17 cellular contexts compared by ENCODE assay signal in genomic region chr7:984361-985126, GRCh38. TPM values are rescaled to one million over a fixed set of nuclear protein-coding genes. Genes with fewer than 3 reads are reported as not detected.
DNase-seq lines count a peak whose midpoint lies in the region; ATAC-seq and TF ChIP-seq lines count a peak whose summit lies in the region.
"Had no signal": no experiment of that assay in that cellular context is flagged by ENCODE, and none has a peak within 500 bp of the region (broad histone marks: within the 10 kb centered on the region; RNA-seq: fewer than 3 reads in every experiment).

No MANE protein-coding gene starts in this region.

- no peaks in the 10 kb centered on the region for H3K4me1 Mint-ChIP-seq in activated naive CD8-positive, alpha-beta T cell treated with anti-CD3 and anti-CD28 coated beads, Interleukin-2, amount 10 ng/mL, durations not matched to agents 7 days and 5 days
- H3K4me1 Mint-ChIP-seq in activated naive CD8-positive, alpha-beta T cell treated with anti-CD3 and anti-CD28 coated beads for 36 hours = no peaks in the 10 kb centered on the region
- H3K4me1 Mint-ChIP-seq in stimulated activated effector memory CD8-positive, alpha-beta T cell treated with anti-CD3 and anti-CD28 coated beads, Interleukin-12 subunit alpha, Interleukin-12 subunit beta, amount 100 ng/mL, for 72 hours = no peaks in the 10 kb centered on the region

- H3K4me2 ChIP-seq in DND-41 (ENCODE audit: insufficient read depth, low read length) = no peak overlapping the region
- peak overlapping the region; percentile 73 for H3K4me2 ChIP-seq in hepatocyte
- H3K4me2 ChIP-seq: GM23338 had no signal

- no peak overlapping the region for H3K27ac Mint-ChIP-seq in activated naive CD8-positive, alpha-beta T cell treated with anti-CD3 and anti-CD28 coated beads, Interleukin-2, amount 10 ng/mL, durations not matched to agents 7 days and 5 days
- H3K27ac Mint-ChIP-seq in activated naive CD8-positive, alpha-beta T cell treated with anti-CD3 and anti-CD28 coated beads for 36 hours = no peak overlapping the region
- H3K27ac Mint-ChIP-seq in stimulated activated effector memory CD8-positive, alpha-beta T cell treated with anti-CD3 and anti-CD28 coated beads, Interleukin-12 subunit alpha, Interleukin-12 subunit beta, amount 100 ng/mL, for 72 hours = no peak overlapping the region
- H3K27ac Mint-ChIP-seq: CD4-positive, alpha-beta memory T cell; GM23338; H9; IgD-negative memory B cell had no signal

- WGBS in hepatocyte (ENCODE audit: low lambda C conversion rate, missing lambda C conversion rate) = 93% methylated on average over 36 of the region's 39 CpGs

- H3K27me3 ChIP-seq in DND-41 (ENCODE audit: insufficient read depth, low read length, poor library complexity) (no peaks in the 10 kb centered on the region), hepatocyte (no peaks in the 10 kb centered on the region)

- no peak overlapping the region for H3K4me3 ChIP-seq in DND-41 (ENCODE audit: low read depth in 1 of 2, low read length in 2 of 2)
- no peak overlapping the region for H3K4me3 ChIP-seq in hepatocyte
- H3K4me3 ChIP-seq: GM12878, GM23338 had no signal

- no peak overlapping the region for H3K27ac ChIP-seq in DND-41 (ENCODE audit: low read length)
- H3K27ac ChIP-seq in hepatocyte = no peak overlapping the region
- H3K27ac ChIP-seq: C4-2B had no signal

- DNase-seq in activated naive CD8-positive, alpha-beta T cell treated with anti-CD3 and anti-CD28 coated beads, Interleukin-2, amount 10 ng/mL, durations not matched to agents 7 days and 5 days = peak; percentile 27
- DNase-seq in activated naive CD8-positive, alpha-beta T cell treated with anti-CD3 and anti-CD28 coated beads for 36 hours = no peak
- DNase-seq in DND-41 = no peak
- no peak for DNase-seq in hepatocyte (ENCODE audit: low spot score)
- DNase-seq in NCI-H1105 treated with DMSO at 0.1 percent for 48 hours (lab: John Stamatoyannopoulos, UW) = no peak
- no peak for DNase-seq in NCI-H510A treated with DMSO at 0.1 percent for 48 hours (lab: John Stamatoyannopoulos, UW)
- DNase-seq in stimulated activated effector memory CD8-positive, alpha-beta T cell treated with anti-CD3 and anti-CD28 coated beads, Interleukin-12 subunit alpha, Interleukin-12 subunit beta, amount 100 ng/mL, for 72 hours (ENCODE audit: low spot score in 2 of 2) = no peak
- DNase-seq: 8988T; CD4-positive, alpha-beta memory T cell; COR-L47; DMS153; H9; KG1 had no signal

- H4K20me1 ChIP-seq in DND-41 (ENCODE audit: insufficient read depth, low read length) = peaks cover 2% of the 10 kb centered on the region; the same call in 1 of the 2 replicates
- no peaks in the 10 kb centered on the region for H4K20me1 ChIP-seq in hepatocyte (ENCODE audit: insufficient read depth, poor library complexity, severe bottlenecking)

- H3K9me3 Mint-ChIP-seq in activated naive CD8-positive, alpha-beta T cell treated with anti-CD3 and anti-CD28 coated beads, Interleukin-2, amount 10 ng/mL, durations not matched to agents 7 days and 5 days = no peaks in the 10 kb centered on the region
- H3K9me3 Mint-ChIP-seq in activated naive CD8-positive, alpha-beta T cell treated with anti-CD3 and anti-CD28 coated beads for 36 hours = no peaks in the 10 kb centered on the region
- H3K9me3 Mint-ChIP-seq in stimulated activated effector memory CD8-positive, alpha-beta T cell treated with anti-CD3 and anti-CD28 coated beads, Interleukin-12 subunit alpha, Interleukin-12 subunit beta, amount 100 ng/mL, for 72 hours = no peaks in the 10 kb centered on the region
- H3K9me3 Mint-ChIP-seq: CD4-positive, alpha-beta memory T cell; GM23338; H9; IgD-negative memory B cell had no signal

- H3K4me1 ChIP-seq in DND-41 (ENCODE audit: insufficient read depth, low read length) (no peaks in the 10 kb centered on the region), hepatocyte (ENCODE audit: insufficient read depth) (peaks cover 34% of the 10 kb centered on the region)

- POLR2A ChIA-PET in activated naive CD8-positive, alpha-beta T cell treated with anti-CD3 and anti-CD28 coated beads, Interleukin-2, amount 10 ng/mL, durations not matched to agents 7 days and 5 days (lab: Charles Lee) = interaction anchor here (0.9 kb wide), 1 partner anchor 10 kb away, joined by 3 read pairs; the partner anchor contains the start of gene COX19

- H3K36me3 ChIP-seq in DND-41 (ENCODE audit: insufficient read depth, low read length) (no peaks in the 10 kb centered on the region), hepatocyte (replicated peaks; ENCODE audit: insufficient read depth, low read depth) (no peaks in the 10 kb centered on the region)

- H3K27me3 Mint-ChIP-seq in activated naive CD8-positive, alpha-beta T cell treated with anti-CD3 and anti-CD28 coated beads, Interleukin-2, amount 10 ng/mL, durations not matched to agents 7 days and 5 days = no peaks in the 10 kb centered on the region
- peaks cover 9% of the 10 kb centered on the region for H3K27me3 Mint-ChIP-seq in activated naive CD8-positive, alpha-beta T cell treated with anti-CD3 and anti-CD28 coated beads for 36 hours

- no peaks in the 10 kb centered on the region for H3K9me3 ChIP-seq in DND-41 (ENCODE audit: insufficient read depth, low read length, severe bottlenecking)
- H3K9me3 ChIP-seq in hepatocyte (ENCODE audit: low read depth) = no peaks in the 10 kb centered on the region

- no peak overlapping the region for H3K9ac ChIP-seq in DND-41 (ENCODE audit: low read depth, low read length)

- H2AFZ ChIP-seq in DND-41 (ENCODE audit: low read depth, low read length) (no peak overlapping the region), hepatocyte (no peak overlapping the region)
- H2AFZ ChIP-seq: GM23338 had no signal

- H3K4me3 Mint-ChIP-seq in activated naive CD8-positive, alpha-beta T cell treated with anti-CD3 and anti-CD28 coated beads, Interleukin-2, amount 10 ng/mL, durations not matched to agents 7 days and 5 days = no peak overlapping the region
- H3K4me3 Mint-ChIP-seq in activated naive CD8-positive, alpha-beta T cell treated with anti-CD3 and anti-CD28 coated beads for 36 hours = no peak overlapping the region
- H3K4me3 Mint-ChIP-seq in stimulated activated effector memory CD8-positive, alpha-beta T cell treated with anti-CD3 and anti-CD28 coated beads, Interleukin-12 subunit alpha, Interleukin-12 subunit beta, amount 100 ng/mL, for 72 hours = no peak overlapping the region
- H3K4me3 Mint-ChIP-seq: CD4-positive, alpha-beta memory T cell; GM23338; H9; IgD-negative memory B cell had no signal

- H3K36me3 Mint-ChIP-seq in activated naive CD8-positive, alpha-beta T cell treated with anti-CD3 and anti-CD28 coated beads, Interleukin-2, amount 10 ng/mL, durations not matched to agents 7 days and 5 days = no peaks in the 10 kb centered on the region
- H3K36me3 Mint-ChIP-seq in activated naive CD8-positive, alpha-beta T cell treated with anti-CD3 and anti-CD28 coated beads for 36 hours = no peaks in the 10 kb centered on the region
- H3K36me3 Mint-ChIP-seq in stimulated activated effector memory CD8-positive, alpha-beta T cell treated with anti-CD3 and anti-CD28 coated beads, Interleukin-12 subunit alpha, Interleukin-12 subunit beta, amount 100 ng/mL, for 72 hours = no peaks in the 10 kb centered on the region
- H3K36me3 Mint-ChIP-seq: CD4-positive, alpha-beta memory T cell; IgD-negative memory B cell had no signal

- no peak for ATAC-seq in activated naive CD8-positive, alpha-beta T cell treated with anti-CD3 and anti-CD28 coated beads, Interleukin-2, amount 10 ng/mL, durations not matched to agents 7 days and 5 days (ENCODE audit: low read depth)
- 0 out of 3 replicates have a peak, but pooled peaks have one; percentile 30 for ATAC-seq in DND-41 (ENCODE audit: insufficient read depth, low read depth)
- no peak for ATAC-seq in stimulated activated effector memory CD8-positive, alpha-beta T cell treated with anti-CD3 and anti-CD28 coated beads, Interleukin-12 subunit alpha, Interleukin-12 subunit beta, amount 100 ng/mL, for 72 hours
- ATAC-seq: GM12878, GM23338 had no signal

- H3K9me2 ChIP-seq in hepatocyte (replicated peaks; ENCODE audit: insufficient read depth) = no peaks in the 10 kb centered on the region

- TF ChIP-seq CTCF in DND-41 (IDR thresholded peaks at IDR 0.05; ENCODE audit: borderline replicate concordance, extremely low read depth, low read length, poor library complexity, severe bottlenecking) (no peak), hepatocyte (IDR thresholded peaks at IDR 0.05; ENCODE audit: poor library complexity) (no peak)

- no peaks in the 10 kb centered on the region for H3K79me2 ChIP-seq in DND-41 (ENCODE audit: insufficient read depth, low read length)
- peaks cover 8% of the 10 kb centered on the region for H3K79me2 ChIP-seq in hepatocyte

RNA-seq across cellular contexts. Expression of gene CYP2W1, which starts 1.6 kb away (rescaled TPM):
- not detected for total RNA-seq in activated naive CD8-positive, alpha-beta T cell treated with anti-CD3 and anti-CD28 coated beads, Interleukin-2, amount 10 ng/mL, durations not matched to agents 7 days and 5 days
- total RNA-seq in activated naive CD8-positive, alpha-beta T cell treated with anti-CD3 and anti-CD28 coated beads for 36 hours = not detected
- 20.3 and 31.1 TPM in 2 replicates for total RNA-seq in hepatocyte
- 72.3 and 112 TPM in 2 replicates for polyA plus RNA-seq in hepatocyte
- total RNA-seq: CD4-positive, alpha-beta memory T cell; GM12878; GM23338; H9 had no signal
- polyA plus RNA-seq: CD4-positive, alpha-beta memory T cell; GM12878; GM23338; IgD-negative memory B cell had no signal

RNA-seq across cellular contexts. Expression of gene COX19, which starts 9.2 kb away (rescaled TPM):
- total RNA-seq in activated naive CD8-positive, alpha-beta T cell treated with anti-CD3 and anti-CD28 coated beads, Interleukin-2, amount 10 ng/mL, durations not matched to agents 7 days and 5 days = 10 to 100 TPM; 26.2 to 29.3 TPM
- 10 to 100 TPM; 17.7 to 18.1 TPM for total RNA-seq in activated naive CD8-positive, alpha-beta T cell treated with anti-CD3 and anti-CD28 coated beads for 36 hours
- 9.9 and 11.6 TPM in 2 replicates for total RNA-seq in hepatocyte
- 18.9 and 21.2 TPM in 2 replicates for polyA plus RNA-seq in hepatocyte

RNA-seq across cellular contexts. Expression of gene ADAP1, which starts 30.1 kb away (rescaled TPM):
- total RNA-seq in activated naive CD8-positive, alpha-beta T cell treated with anti-CD3 and anti-CD28 coated beads, Interleukin-2, amount 10 ng/mL, durations not matched to agents 7 days and 5 days = 10 to 100 TPM; 25.0 to 29.8 TPM
- 10 to 100 TPM; 49.9 to 56.7 TPM for total RNA-seq in activated naive CD8-positive, alpha-beta T cell treated with anti-CD3 and anti-CD28 coated beads for 36 hours
- total RNA-seq in hepatocyte = 25.8 and 35.7 TPM in 2 replicates
- polyA plus RNA-seq in hepatocyte = 16.3 and 25.6 TPM in 2 replicates

RNA-seq across cellular contexts. Expression of gene GPR146, which starts 59.8 kb away (rescaled TPM):
- total RNA-seq in activated naive CD8-positive, alpha-beta T cell treated with anti-CD3 and anti-CD28 coated beads, Interleukin-2, amount 10 ng/mL, durations not matched to agents 7 days and 5 days = 1 to 10 TPM; 2.1 to 4.1 TPM
- 1 to 10 TPM; 2.4 to 2.8 TPM for total RNA-seq in activated naive CD8-positive, alpha-beta T cell treated with anti-CD3 and anti-CD28 coated beads for 36 hours
- total RNA-seq in hepatocyte = 5.2 and 6.5 TPM in 2 replicates
- polyA plus RNA-seq in hepatocyte = 2.1 and 2.6 TPM in 2 replicates

Comparison
In these comparisons a context has a peak if more than half of its experiments do, and no peak if none do; other contexts are left out.
1. RNA of gene CYP2W1, which starts 1.6 kb away (total RNA-seq): 20.3 to 31.1 TPM in hepatocyte; not detected in activated naive CD8-positive, alpha-beta T cell treated with anti-CD3 and anti-CD28 coated beads, Interleukin-2, amount 10 ng/mL, durations not matched to agents 7 days and 5 days and not detected in activated naive CD8-positive, alpha-beta T cell treated with anti-CD3 and anti-CD28 coated beads for 36 hours; every median in the first group is over 10 times any median in the second.